17 cellular contexts compared by ENCODE assay signal in genomic region chr3:123792473-123793201, GRCh38.
DNase-seq lines count a peak whose midpoint lies in the region; ATAC-seq, FAIRE-seq and TF ChIP-seq lines count a peak whose summit lies in the region.
"Had no signal": no experiment of that assay in that cellular context is flagged by ENCODE, and none has a peak within 500 bp of the region (broad histone marks: within the 10 kb centered on the region; RNA-seq: fewer than 3 reads in every experiment).

No MANE protein-coding gene starts in this region.

- H3K9me3 Mint-ChIP-seq in activated T-helper 17 cell treated with anti-CD3 and anti-CD28 coated beads, Interleukin-2, amount 50 U/mL, for 72 hours = no peaks in the 10 kb centered on the region

- H3K27ac Mint-ChIP-seq in activated T-helper 17 cell treated with anti-CD3 and anti-CD28 coated beads, Interleukin-2, amount 50 U/mL, for 72 hours = no peak overlapping the region

- no peaks in the 10 kb centered on the region; the same call in 1 of the 2 replicates for H3K4me1 ChIP-seq in HEK293 (ENCODE audit: control insufficient read depth, insufficient read depth, low read length)
- H3K4me1 ChIP-seq in small intestine (ENCODE audit: control insufficient read depth in 2 of 2, insufficient read depth in 1 of 2, low read depth in 1 of 2, low read length in 1 of 2) = no peaks in the 10 kb centered on the region

- H3K27ac ChIP-seq in HEK293 (ENCODE audit: extremely low read depth, low read depth, low read length) (no peak overlapping the region), small intestine (ENCODE audit: low read depth in 1 of 2, low read length in 1 of 2) (no peak overlapping the region)
- H3K27ac ChIP-seq: neutrophil had no signal

- H3K4me3 ChIP-seq in HEK293 (ENCODE audit: low read depth, low read length) (no peak overlapping the region), small intestine (ENCODE audit: low read depth in 1 of 2, low read length in 2 of 2) (no peak overlapping the region)

- H3K27me3 ChIP-seq in small intestine (ENCODE audit: control insufficient read depth in 2 of 2, insufficient read depth in 2 of 2, low read length in 2 of 2) = no peaks in the 10 kb centered on the region
- H3K27me3 ChIP-seq: BE2C, neutrophil had no signal

- TF ChIP-seq CTCF in HEK293 (tag by site-specific recombination; IDR thresholded peaks at IDR 0.05) (no peak), D721Med (IDR thresholded peaks at IDR 0.05; ENCODE audit: insufficient read depth, missing control alignments) (no peak)

- ATAC-seq in SK-N-SH treated with all-trans-retinoic acid at 6 μM for 48 hours = peak; percentile 3; the same call in 1 of the 3 replicates
- no peak for ATAC-seq in GM21423 (IDR thresholded peaks at IDR 0.05; ENCODE audit: unreplicated experiment)
- ATAC-seq in activated T-helper 17 cell treated with anti-CD3 and anti-CD28 coated beads, Interleukin-2, amount 50 U/mL, for 72 hours (replicated peaks) = no peak
- no peak for ATAC-seq in HG02588 (IDR thresholded peaks at IDR 0.05; ENCODE audit: unreplicated experiment)

- H3K36me3 Mint-ChIP-seq in activated T-helper 17 cell treated with anti-CD3 and anti-CD28 coated beads, Interleukin-2, amount 50 U/mL, for 72 hours (ENCODE audit: low read depth) = no peaks in the 10 kb centered on the region

- DNase-seq in kidney glomerular epithelial cell (lab: John Stamatoyannopoulos, UW) (peak; percentile 36), small intestine (peak; percentile 27), D721Med (ENCODE audit: insufficient read length, low spot score) (no peak)
- DNase-seq: activated CD4-positive, alpha-beta T cell treated with anti-CD3 and anti-CD28 coated beads for 1 hour; activated gamma-delta T cell treated with Interleukin-2 at 50 U/mL for 16 hours; KG1; NCI-H1436 treated with DMSO at 0.1 percent for 48 hours; SHP77; T-helper 2 cell had no signal

- FAIRE-seq in small intestine (lab: Jason Lieb, UNC) (no peak), D721Med (lab: Jason Lieb, UNC) (no peak)
- FAIRE-seq: GM18507 had no signal

- no peaks in the 10 kb centered on the region for H3K9me3 ChIP-seq in HEK293 (ENCODE audit: control insufficient read depth, insufficient read depth, low read depth, low read length)
- H3K9me3 ChIP-seq in small intestine (ENCODE audit: control insufficient read depth, low read depth) = no peaks in the 10 kb centered on the region
- H3K9me3 ChIP-seq: BE2C, neutrophil had no signal

- no peaks in the 10 kb centered on the region for H3K4me1 Mint-ChIP-seq in activated T-helper 17 cell treated with anti-CD3 and anti-CD28 coated beads, Interleukin-2, amount 50 U/mL, for 72 hours

- H3K36me3 ChIP-seq in HEK293 (ENCODE audit: control insufficient read depth in 2 of 2, insufficient read depth in 1 of 2, low read length in 2 of 2) = peaks cover 0 to 4% of the 10 kb centered on the region in 2 experiments; a peak in 1 of 3 replicates
- no peaks in the 10 kb centered on the region for H3K36me3 ChIP-seq in small intestine (ENCODE audit: control insufficient read depth in 2 of 2, insufficient read depth in 2 of 2, low read length in 2 of 2)
- H3K36me3 ChIP-seq: BE2C, neutrophil had no signal

- CTCF ChIA-PET in HEK293 (lab: Yijun Ruan, JAX) = no interaction called here

- POLR2A ChIA-PET in HEK293 (lab: Yijun Ruan, JAX) = no interaction called here

- no peak overlapping the region for H3K4me3 Mint-ChIP-seq in activated T-helper 17 cell treated with anti-CD3 and anti-CD28 coated beads, Interleukin-2, amount 50 U/mL, for 72 hours

- peaks cover 36% of the 10 kb centered on the region for H3K27me3 Mint-ChIP-seq in activated T-helper 17 cell treated with anti-CD3 and anti-CD28 coated beads, Interleukin-2, amount 50 U/mL, for 72 hours

- 68 to 81% (median 71%) methylated on average over 6 of the region's 6 CpGs for WGBS in small intestine, 3 donors

TF ChIP-seq in HEK293, 187 proteins besides CTCF, POLR2A, EP300 and RAD21:
- TF ChIP-seq PRDM10 (tag by site-specific recombination; IDR thresholded peaks at IDR 0.05) (no peak), SCRT2 (tag by site-specific recombination; IDR thresholded peaks at IDR 0.05) (peak; percentile 58; the same call in 1 of the 2 replicates)

TF ChIP-seq in SK-N-SH treated with all-trans-retinoic acid at 6 μM for 48 hours, 23 proteins besides CTCF, POLR2A, EP300 and RAD21:
- TF ChIP-seq PPARA (CRISPR knock-in tag; IDR thresholded peaks at IDR 0.05; ENCODE audit: borderline replicate concordance) (no peak), TOX (CRISPR knock-in tag; IDR thresholded peaks at IDR 0.05; ENCODE audit: borderline replicate concordance) (peak; percentile 65; the same call in 1 of the 2 replicates), TSHZ2 (CRISPR knock-in tag; IDR thresholded peaks at IDR 0.05) (no peak), RARB (CRISPR knock-in tag; IDR thresholded peaks at IDR 0.05) (no peak), ESRRG (CRISPR knock-in tag; IDR thresholded peaks at IDR 0.05) (no peak)
